ENCODE assay signal across 9 cellular contexts in genomic region chr3:128095222-128095703, GRCh38. TPM values are rescaled to one million over a fixed set of nuclear protein-coding genes. Genes with fewer than 3 reads are reported as not detected.
DNase-seq lines count a peak whose midpoint lies in the region; ATAC-seq, FAIRE-seq and TF ChIP-seq lines count a peak whose summit lies in the region.
"Had no signal": no experiment of that assay in that cellular context is flagged by ENCODE, and none has a peak within 500 bp of the region (broad histone marks: within the 10 kb centered on the region; RNA-seq: fewer than 3 reads in every experiment).

No MANE protein-coding gene starts in this region.

- TF ChIP-seq POLR2A in HepG2 (IDR thresholded peaks at IDR 0.05; ENCODE audit: insufficient read depth in 1 of 2, low read depth in 2 of 2, low read length in 2 of 2): no peak

- peak; percentile 50 for FAIRE-seq in HepG2 (lab: Jason Lieb, UNC)
- FAIRE-seq: G401.6 had no signal

- intact Hi-C loops in activated CD4-positive, alpha-beta T cell treated with anti-CD3 and anti-CD28 coated beads for 36 hours (cut with DNase I, micrococcal nuclease): loop anchor here (1.0 to 10.0 kb wide), 7 partner anchors 38 to 513 kb away; no protein-coding TSS in a partner anchor
- intact Hi-C loops in HepG2 (cut with micrococcal nuclease; ENCODE audit: unreplicated experiment): loop anchor here (1.0 kb wide), 1 partner anchor 38 kb away; no protein-coding TSS in a partner anchor

- no peak for TF ChIP-seq EP300 in HepG2 (IDR thresholded peaks at IDR 0.05; ENCODE audit: low read depth in 2 of 2, low read length in 2 of 2)
- TF ChIP-seq EP300 in HepG2 (CRISPR knock-in tag; IDR thresholded peaks at IDR 0.05; ENCODE audit: borderline replicate concordance): no peak

- no peak overlapping the region for H3K4me2 ChIP-seq in HepG2 (ENCODE audit: low read depth, low read length)

- H3K36me3 Mint-ChIP-seq in activated CD4-positive, alpha-beta T cell treated with anti-CD3 and anti-CD28 coated beads for 36 hours (ENCODE audit: low read depth): peaks cover 47% of the 10 kb centered on the region

- CTCF ChIA-PET in activated CD4-positive, alpha-beta T cell treated with anti-CD3 and anti-CD28 coated beads for 36 hours (lab: Charles Lee): interaction anchor here (0.5 to 2.1 kb wide), 24 partner anchors 8 to 404 kb away, joined by 3 to 22 read pairs (median 4); partner anchors contain the start of gene RUVBL1
- CTCF ChIA-PET in HepG2 (lab: Yijun Ruan, JAX; ENCODE audit: low intra/inter-chr PET ratio, low total read pairs): interaction anchor here (1.8 to 3.3 kb wide), 2 partner anchors 38 to 402 kb away, joined by 4 to 24 read pairs; no protein-coding TSS in a partner anchor

- H3K36me3 ChIP-seq in HepG2 (replicated peaks in 1 of 2; ENCODE audit: control insufficient read depth in 1 of 2, insufficient read depth in 2 of 2, low read length in 2 of 2): peaks cover 27 to 60% of the 10 kb centered on the region in 2 experiments

- no peak overlapping the region for H3K9ac ChIP-seq in HepG2 (ENCODE audit: insufficient read depth, low read depth, low read length)

- no peaks in the 10 kb centered on the region for H3K79me2 ChIP-seq in HepG2 (ENCODE audit: insufficient read depth, low read length)

- BruUV-seq in HepG2 (replicated peaks; lab: Mats Ljungman, UMichigan): no TSS peak

- no peak overlapping the region for H2AFZ ChIP-seq in HepG2 (ENCODE audit: low read length)

- H3K4me1 ChIP-seq in HepG2 (ENCODE audit: insufficient read depth, low read length): peaks cover 59% of the 10 kb centered on the region

- no peaks in the 10 kb centered on the region for H4K20me1 ChIP-seq in HepG2 (ENCODE audit: insufficient read depth, low read length)

- in situ Hi-C loops in HepG2 (cut with HindIII; ENCODE audit: extremely low pct_ligation_motif_present, low pct_unique_long_range_greater_than_20kb): no loop called here

- no peaks in the 10 kb centered on the region for H3K27me3 ChIP-seq in HepG2 (ENCODE audit: control insufficient read depth in 1 of 2, insufficient read depth in 2 of 2, low read length in 2 of 2)

- TF ChIP-seq CTCF in choroid plexus epithelial cell (conservative IDR thresholded peaks at IDR 0.05; ENCODE audit: low read depth, low read length) (peak; percentile 93), HepG2 (CRISPR knock-in tag; IDR thresholded peaks at IDR 0.05) (peak; percentile 97)

- H3K27me3 Mint-ChIP-seq in activated CD4-positive, alpha-beta T cell treated with anti-CD3 and anti-CD28 coated beads for 36 hours: no peaks in the 10 kb centered on the region

- peak; percentile 61 for ATAC-seq in HG02981 (IDR thresholded peaks at IDR 0.05; ENCODE audit: unreplicated experiment)
- peak; percentile 98 for ATAC-seq in activated CD4-positive, alpha-beta T cell treated with anti-CD3 and anti-CD28 coated beads for 36 hours
- ATAC-seq in HepG2: peak; percentile 96

- peak; percentile 25 for DNase-seq in NK-92 treated with Interleukin-12 subunit alpha and Interleukin-12 subunit beta, amount 100 ng/mL, for 24 hours (lab: John Stamatoyannopoulos, UW)
- DNase-seq in NK-92 (lab: John Stamatoyannopoulos, UW; ENCODE audit: unreplicated experiment) (no peak), NCI-H226 (peak; percentile 71), choroid plexus epithelial cell (ENCODE audit: low read depth) (peak; percentile 90), HepG2 (ENCODE audit: low spot score) (peak; percentile 68)
- DNase-seq in activated CD4-positive, alpha-beta T cell treated with anti-CD3 and anti-CD28 coated beads for 36 hours: peak; percentile 88
- DNase-seq in stimulated activated CD4-positive, alpha-beta T cell treated with anti-CD3 and anti-CD28 coated beads, TNF-alpha, amount 100 ng/mL, for 4 hours (ENCODE audit: low read depth in 3 of 3): peak; percentile 54 to 62 (median 57)

- H3K4me3 Mint-ChIP-seq in activated CD4-positive, alpha-beta T cell treated with anti-CD3 and anti-CD28 coated beads for 36 hours: no peak overlapping the region

- 85% methylated on average over 6 of the region's 6 CpGs for WGBS in HepG2 (ENCODE audit: low lambda C conversion rate)

- no peak overlapping the region for H3K27ac Mint-ChIP-seq in activated CD4-positive, alpha-beta T cell treated with anti-CD3 and anti-CD28 coated beads for 36 hours

- no peaks in the 10 kb centered on the region for H3K9me3 ChIP-seq in HepG2 (ENCODE audit: low read length)

- POLR2A ChIA-PET in activated CD4-positive, alpha-beta T cell treated with anti-CD3 and anti-CD28 coated beads for 36 hours (lab: Charles Lee): no interaction called here
- POLR2A ChIA-PET in HepG2 (lab: Yijun Ruan, JAX): interaction anchor here (1.0 to 1.9 kb wide), 4 partner anchors 28 to 72 kb away, joined by 4 to 12 read pairs (median 6); partner anchors contain the start of gene RUVBL1

- H3K9me3 Mint-ChIP-seq in activated CD4-positive, alpha-beta T cell treated with anti-CD3 and anti-CD28 coated beads for 36 hours (ENCODE audit: low read depth): no peaks in the 10 kb centered on the region

- TF ChIP-seq RAD21 in HepG2 (CRISPR knock-in tag; IDR thresholded peaks at IDR 0.05): peak; percentile 94

- peaks cover 4% of the 10 kb centered on the region for H3K4me1 Mint-ChIP-seq in activated CD4-positive, alpha-beta T cell treated with anti-CD3 and anti-CD28 coated beads for 36 hours

- H3K4me3 ChIP-seq in choroid plexus epithelial cell (ENCODE audit: low read depth, low read length) (no peak overlapping the region), HepG2 (replicated peaks in 1 of 3; ENCODE audit: insufficient read depth in 1 of 3, low read depth in 2 of 3, low read length in 3 of 3) (no peak overlapping the region)

- H3K27ac ChIP-seq in HepG2 (ENCODE audit: extremely low read length, insufficient read depth, low read length): no peak overlapping the region

RNA-seq across cellular contexts. Expression of gene RUVBL1, which starts 28.3 kb away (rescaled TPM):
- 10 to 100 TPM; 97.0 to 99.9 TPM for total RNA-seq in activated CD4-positive, alpha-beta T cell treated with anti-CD3 and anti-CD28 coated beads for 36 hours
- total RNA-seq in HepG2 (2016; rRNA removed; fragmentation: Illumina TruSeq; extraction: Trizol): 86.3 and 120 TPM in 2 replicates
- 21.3 and 22.5 TPM in 2 replicates for total RNA-seq in HepG2 (2016; cell fraction: cytosol; rRNA removed; fragmentation: Illumina TruSeq; extraction: Trizol; ENCODE audit: low read depth)
- total RNA-seq in HepG2 (2016; cell fraction: insoluble cytoplasmic fraction; rRNA removed; fragmentation: Illumina TruSeq; extraction: Trizol): 90.7 and 130 TPM in 2 replicates
- total RNA-seq in HepG2 (2016; cell fraction: membrane; rRNA removed; fragmentation: Illumina TruSeq; extraction: Trizol): 28.2 and 30.2 TPM in 2 replicates
- 36.7 and 39.2 TPM in 2 replicates for total RNA-seq in HepG2 (2016; cell fraction: nucleus; rRNA removed; fragmentation: Illumina TruSeq; extraction: Trizol)
- polyA plus RNA-seq in HepG2 (2011; rRNA removed): 29.7 and 32.7 TPM in 2 replicates
- polyA plus RNA-seq in HepG2 (2011; cell fraction: cytosol; rRNA removed): 38.1 and 39.4 TPM in 2 replicates
- polyA plus RNA-seq in HepG2 (2011; cell fraction: nucleus; rRNA removed): 13.5 and 14.5 TPM in 2 replicates
- 33.6 and 40.3 TPM in 2 replicates for polyA plus RNA-seq in HepG2 (2012)
- polyA plus RNA-seq in HepG2 (2016; cell fraction: cytosol; fragmentation: Illumina TruSeq; extraction: Trizol; ENCODE audit: low read depth): 11.3 and 12.3 TPM in 2 replicates
- 101 and 104 TPM in 2 replicates for polyA plus RNA-seq in HepG2 (2016; cell fraction: insoluble cytoplasmic fraction; fragmentation: Illumina TruSeq; extraction: Trizol; ENCODE audit: low read depth)
- 16.7 and 17.6 TPM in 2 replicates for polyA plus RNA-seq in HepG2 (2016; cell fraction: membrane; fragmentation: Illumina TruSeq; extraction: Trizol; ENCODE audit: low read depth)
- polyA plus RNA-seq in HepG2 (2016; cell fraction: nucleus; fragmentation: Illumina TruSeq; extraction: Trizol; ENCODE audit: insufficient read depth, low read depth): 38.5 and 40.8 TPM in 2 replicates
- 48.8 and 126 TPM in 2 replicates for polyA minus RNA-seq in HepG2 (2011; rRNA and poly(A)+ RNA removed; ENCODE audit: low replicate concordance)
- 20.6 and 22.9 TPM in 2 replicates for polyA minus RNA-seq in HepG2 (2011; cell fraction: cytosol; rRNA and poly(A)+ RNA removed)
- 24.2 and 25.6 TPM in 2 replicates for polyA minus RNA-seq in HepG2 (2011; cell fraction: nucleus; rRNA and poly(A)+ RNA removed)

RNA-seq across cellular contexts. Expression of gene SEC61A1, which starts 43.0 kb away (rescaled TPM):
- total RNA-seq in activated CD4-positive, alpha-beta T cell treated with anti-CD3 and anti-CD28 coated beads for 36 hours: 100 to 1,000 TPM; 113 to 123 TPM
- total RNA-seq in HepG2 (2016; rRNA removed; fragmentation: Illumina TruSeq; extraction: Trizol): 128 and 203 TPM in 2 replicates
- 23.2 and 24.0 TPM in 2 replicates for total RNA-seq in HepG2 (2016; cell fraction: cytosol; rRNA removed; fragmentation: Illumina TruSeq; extraction: Trizol; ENCODE audit: low read depth)
- total RNA-seq in HepG2 (2016; cell fraction: insoluble cytoplasmic fraction; rRNA removed; fragmentation: Illumina TruSeq; extraction: Trizol): 113 and 205 TPM in 2 replicates
- 77.7 and 81.8 TPM in 2 replicates for total RNA-seq in HepG2 (2016; cell fraction: membrane; rRNA removed; fragmentation: Illumina TruSeq; extraction: Trizol)
- total RNA-seq in HepG2 (2016; cell fraction: nucleus; rRNA removed; fragmentation: Illumina TruSeq; extraction: Trizol): 217 and 248 TPM in 2 replicates
- 170 and 173 TPM in 2 replicates for polyA plus RNA-seq in HepG2 (2011; rRNA removed)
- 169 and 191 TPM in 2 replicates for polyA plus RNA-seq in HepG2 (2011; cell fraction: cytosol; rRNA removed)
- polyA plus RNA-seq in HepG2 (2011; cell fraction: nucleus; rRNA removed): 153 and 160 TPM in 2 replicates
- polyA plus RNA-seq in HepG2 (2012): 121 and 145 TPM in 2 replicates
- 19.7 and 20.8 TPM in 2 replicates for polyA plus RNA-seq in HepG2 (2016; cell fraction: cytosol; fragmentation: Illumina TruSeq; extraction: Trizol; ENCODE audit: low read depth)
- 101 and 109 TPM in 2 replicates for polyA plus RNA-seq in HepG2 (2016; cell fraction: insoluble cytoplasmic fraction; fragmentation: Illumina TruSeq; extraction: Trizol; ENCODE audit: low read depth)
- polyA plus RNA-seq in HepG2 (2016; cell fraction: membrane; fragmentation: Illumina TruSeq; extraction: Trizol; ENCODE audit: low read depth): 42.6 and 47.4 TPM in 2 replicates
- 314 and 317 TPM in 2 replicates for polyA plus RNA-seq in HepG2 (2016; cell fraction: nucleus; fragmentation: Illumina TruSeq; extraction: Trizol; ENCODE audit: insufficient read depth, low read depth)
- 520 and 651 TPM in 2 replicates for polyA minus RNA-seq in HepG2 (2011; rRNA and poly(A)+ RNA removed; ENCODE audit: low replicate concordance)
- polyA minus RNA-seq in HepG2 (2011; cell fraction: cytosol; rRNA and poly(A)+ RNA removed): 181 and 199 TPM in 2 replicates
- polyA minus RNA-seq in HepG2 (2011; cell fraction: nucleus; rRNA and poly(A)+ RNA removed): 116 and 132 TPM in 2 replicates

RNA-seq across cellular contexts. Expression of gene EEFSEC, which starts 58.0 kb away (rescaled TPM):
- 10 to 100 TPM; 19.6 to 20.7 TPM for total RNA-seq in activated CD4-positive, alpha-beta T cell treated with anti-CD3 and anti-CD28 coated beads for 36 hours
- total RNA-seq in HepG2 (2016; rRNA removed; fragmentation: Illumina TruSeq; extraction: Trizol): 6.4 and 7.9 TPM in 2 replicates
- 5.1 and 5.6 TPM in 2 replicates for total RNA-seq in HepG2 (2016; cell fraction: cytosol; rRNA removed; fragmentation: Illumina TruSeq; extraction: Trizol; ENCODE audit: low read depth)
- 5.8 and 6.7 TPM in 2 replicates for total RNA-seq in HepG2 (2016; cell fraction: insoluble cytoplasmic fraction; rRNA removed; fragmentation: Illumina TruSeq; extraction: Trizol)
- total RNA-seq in HepG2 (2016; cell fraction: membrane; rRNA removed; fragmentation: Illumina TruSeq; extraction: Trizol): 5.6 and 6.3 TPM in 2 replicates
- total RNA-seq in HepG2 (2016; cell fraction: nucleus; rRNA removed; fragmentation: Illumina TruSeq; extraction: Trizol): 7.1 and 7.7 TPM in 2 replicates
- 24.2 and 27.4 TPM in 2 replicates for polyA plus RNA-seq in HepG2 (2011; rRNA removed)
- 13.2 and 18.2 TPM in 2 replicates for polyA plus RNA-seq in HepG2 (2011; cell fraction: cytosol; rRNA removed)
- 26.2 and 26.5 TPM in 2 replicates for polyA plus RNA-seq in HepG2 (2011; cell fraction: nucleus; rRNA removed)
- 17.5 and 20.3 TPM in 2 replicates for polyA plus RNA-seq in HepG2 (2012)
- polyA plus RNA-seq in HepG2 (2016; cell fraction: cytosol; fragmentation: Illumina TruSeq; extraction: Trizol; ENCODE audit: low read depth): 8.0 and 8.6 TPM in 2 replicates
- polyA plus RNA-seq in HepG2 (2016; cell fraction: insoluble cytoplasmic fraction; fragmentation: Illumina TruSeq; extraction: Trizol; ENCODE audit: low read depth): 17.4 and 20.8 TPM in 2 replicates
- polyA plus RNA-seq in HepG2 (2016; cell fraction: membrane; fragmentation: Illumina TruSeq; extraction: Trizol; ENCODE audit: low read depth): 10.3 and 10.7 TPM in 2 replicates
- polyA plus RNA-seq in HepG2 (2016; cell fraction: nucleus; fragmentation: Illumina TruSeq; extraction: Trizol; ENCODE audit: insufficient read depth, low read depth): 13.2 and 13.4 TPM in 2 replicates
- 28.2 and 50.1 TPM in 2 replicates for polyA minus RNA-seq in HepG2 (2011; rRNA and poly(A)+ RNA removed; ENCODE audit: low replicate concordance)
- 15.1 and 16.0 TPM in 2 replicates for polyA minus RNA-seq in HepG2 (2011; cell fraction: cytosol; rRNA and poly(A)+ RNA removed)
- polyA minus RNA-seq in HepG2 (2011; cell fraction: nucleus; rRNA and poly(A)+ RNA removed): 31.0 and 36.3 TPM in 2 replicates
